Comparison of ENCODE assay signal across 18 cellular contexts in genomic region chr19:38168632-38169031, GRCh38. TPM values are rescaled to one million over a fixed set of nuclear protein-coding genes. Genes with fewer than 3 reads are reported as not detected.
"Had no signal": no experiment of that assay in that cellular context is flagged by ENCODE, and none has a peak within 500 bp of the region (broad histone marks: within the 10 kb centered on the region; RNA-seq: fewer than 3 reads in every experiment).

No MANE protein-coding gene starts in this region.

- H3K4me1 ChIP-seq: adrenal gland, pancreas, sigmoid colon, testis, upper lobe of left lung had no signal

- DNase-seq: activated CD4-positive, alpha-beta T cell treated with anti-CD3 and anti-CD28 coated beads, Interleukin-2, amount 50 U/mL, for 48 hours; activated gamma-delta T cell treated with Interleukin-2 at 50 U/mL for 16 hours; activated T-cell treated with anti-CD3 and anti-CD28 coated beads for 4 hours; adrenal gland; effector CD8-positive, alpha-beta T cell; naive thymus-derived CD8-positive, alpha-beta T cell; pancreas; sigmoid colon; stimulated activated CD4-positive, alpha-beta T cell treated with anti-CD3 and anti-CD28 coated beads, Interleukin-4, amount 100 ng/mL, for 4 hours; T1000; testis; upper lobe of left lung; WERI-Rb-1 had no signal

- H3K9me3 ChIP-seq: adrenal gland, pancreas, sigmoid colon, testis, upper lobe of left lung had no signal

- H3K4me3 ChIP-seq: adrenal gland, cardiac muscle cell, pancreas, sigmoid colon, testis, upper lobe of left lung had no signal

- H3K27ac ChIP-seq: adrenal gland, cardiac muscle cell, pancreas, sigmoid colon, testis, upper lobe of left lung, WERI-Rb-1 had no signal

- H3K27me3 ChIP-seq: adrenal gland, cardiac muscle cell, pancreas, sigmoid colon, testis, upper lobe of left lung had no signal

- ATAC-seq: activated naive CD4-positive, alpha-beta T cell treated with anti-CD3 and anti-CD28 coated beads, Interleukin-2, amount 50 U/mL, for 72 hours; naive thymus-derived CD8-positive, alpha-beta T cell; pancreas; stimulated activated memory B cell treated with anti-CD40 and anti-IgM and Interleukin-4, amounts not matched to agents 10 μg/mL and 1 μg/mL and 100 μg/mL, for 72 hours had no signal

RNA-seq across cellular contexts. Expression of gene DPF1, which starts 55.4 kb away (rescaled TPM):
- total RNA-seq: liver; mesenteric fat pad; naive thymus-derived CD8-positive, alpha-beta T cell; sigmoid colon had no signal
- polyA plus RNA-seq: liver; naive thymus-derived CD8-positive, alpha-beta T cell had no signal
